1 cellular context compared by ENCODE assay signal in the genomic region with DNA sequence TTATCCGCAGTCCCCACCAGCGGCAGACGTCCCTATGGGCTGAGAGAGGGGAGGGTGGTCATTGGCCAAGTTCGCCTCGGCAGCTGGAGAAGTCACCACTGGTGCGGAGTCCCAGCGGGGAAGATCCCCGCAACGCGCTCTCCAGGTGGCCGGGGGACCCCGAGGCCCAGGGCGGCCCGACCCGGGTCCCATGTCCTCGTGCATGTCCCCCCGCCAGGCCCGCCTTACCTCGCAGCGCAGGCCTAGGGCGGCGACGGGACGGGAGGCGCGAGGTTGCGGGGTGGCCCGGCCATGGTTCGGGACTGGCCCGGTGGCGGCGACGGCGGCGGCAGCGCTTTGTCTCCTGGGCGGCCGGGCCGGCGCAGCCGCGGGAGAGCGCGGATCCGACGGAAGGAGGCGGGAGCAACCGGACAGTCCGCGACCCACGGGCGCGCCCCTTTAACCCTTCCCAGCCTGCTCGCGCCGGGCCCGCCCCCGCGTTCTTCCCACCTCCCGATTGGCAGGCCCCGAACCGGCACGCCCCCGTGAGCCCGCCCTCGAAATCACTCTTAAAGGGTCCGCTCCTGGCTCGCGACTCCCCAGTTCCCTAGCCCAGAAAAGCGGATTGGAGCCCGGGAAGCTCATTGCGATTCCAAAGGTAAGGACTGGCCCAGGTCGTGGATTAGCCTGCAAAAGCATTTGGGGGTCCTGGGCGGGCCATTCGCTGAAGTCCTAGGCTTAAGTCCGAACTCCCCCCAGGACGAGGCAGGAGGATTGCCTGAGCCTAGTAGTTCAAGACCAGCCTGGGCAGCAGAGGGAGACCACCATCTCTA.
A peak's percentile ranks its signal among the peaks of the same experiment; 100 is the strongest.
TF ChIP-seq lines count a peak whose summit lies in the region.

A gene with protein sequence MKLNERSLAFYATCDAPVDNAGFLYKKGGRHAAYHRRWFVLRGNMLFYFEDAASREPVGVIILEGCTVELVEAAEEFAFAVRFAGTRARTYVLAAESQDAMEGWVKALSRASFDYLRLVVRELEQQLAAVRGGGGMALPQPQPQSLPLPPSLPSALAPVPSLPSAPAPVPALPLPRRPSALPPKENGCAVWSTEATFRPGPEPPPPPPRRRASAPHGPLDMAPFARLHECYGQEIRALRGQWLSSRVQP (minus strand): TSS at position 412 of the 812 bp plus-strand sequence. CDS start 5,668 bp downstream, outside the sequence.

TF ChIP-seq in K562, 482 proteins besides CTCF, POLR2A, EP300 and RAD21 (continued from another document and continues in another):
- TF ChIP-seq, protein P1, sequence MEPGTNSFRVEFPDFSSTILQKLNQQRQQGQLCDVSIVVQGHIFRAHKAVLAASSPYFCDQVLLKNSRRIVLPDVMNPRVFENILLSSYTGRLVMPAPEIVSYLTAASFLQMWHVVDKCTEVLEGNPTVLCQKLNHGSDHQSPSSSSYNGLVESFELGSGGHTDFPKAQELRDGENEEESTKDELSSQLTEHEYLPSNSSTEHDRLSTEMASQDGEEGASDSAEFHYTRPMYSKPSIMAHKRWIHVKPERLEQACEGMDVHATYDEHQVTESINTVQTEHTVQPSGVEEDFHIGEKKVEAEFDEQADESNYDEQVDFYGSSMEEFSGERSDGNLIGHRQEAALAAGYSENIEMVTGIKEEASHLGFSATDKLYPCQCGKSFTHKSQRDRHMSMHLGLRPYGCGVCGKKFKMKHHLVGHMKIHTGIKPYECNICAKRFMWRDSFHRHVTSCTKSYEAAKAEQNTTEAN (CRISPR knock-in tag; IDR thresholded peaks at IDR 0.05) = no peak; the same call in 1 of the 2 replicates
- TF ChIP-seq, protein P2, sequence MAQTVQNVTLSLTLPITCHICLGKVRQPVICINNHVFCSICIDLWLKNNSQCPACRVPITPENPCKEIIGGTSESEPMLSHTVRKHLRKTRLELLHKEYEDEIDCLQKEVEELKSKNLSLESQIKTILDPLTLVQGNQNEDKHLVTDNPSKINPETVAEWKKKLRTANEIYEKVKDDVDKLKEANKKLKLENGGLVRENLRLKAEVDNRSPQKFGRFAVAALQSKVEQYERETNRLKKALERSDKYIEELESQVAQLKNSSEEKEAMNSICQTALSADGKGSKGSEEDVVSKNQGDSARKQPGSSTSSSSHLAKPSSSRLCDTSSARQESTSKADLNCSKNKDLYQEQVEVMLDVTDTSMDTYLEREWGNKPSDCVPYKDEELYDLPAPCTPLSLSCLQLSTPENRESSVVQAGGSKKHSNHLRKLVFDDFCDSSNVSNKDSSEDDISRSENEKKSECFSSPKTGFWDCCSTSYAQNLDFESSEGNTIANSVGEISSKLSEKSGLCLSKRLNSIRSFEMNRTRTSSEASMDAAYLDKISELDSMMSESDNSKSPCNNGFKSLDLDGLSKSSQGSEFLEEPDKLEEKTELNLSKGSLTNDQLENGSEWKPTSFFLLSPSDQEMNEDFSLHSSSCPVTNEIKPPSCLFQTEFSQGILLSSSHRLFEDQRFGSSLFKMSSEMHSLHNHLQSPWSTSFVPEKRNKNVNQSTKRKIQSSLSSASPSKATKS (CRISPR knock-in tag; IDR thresholded peaks at IDR 0.05) = no peak
- TF ChIP-seq ZNF184 (CRISPR knock-in tag; IDR thresholded peaks at IDR 0.05) (no peak), ZNF778 (CRISPR knock-in tag; IDR thresholded peaks at IDR 0.05) (no peak), ZKSCAN3 (CRISPR knock-in tag; IDR thresholded peaks at IDR 0.05) (no peak), POLR3A (IDR thresholded peaks at IDR 0.05; ENCODE audit: borderline replicate concordance, extremely low read depth, insufficient read depth, insufficient read length) (no peak), NFE2 (IDR thresholded peaks at IDR 0.05; ENCODE audit: low read depth) (no peak), PTRF (tag; IDR thresholded peaks at IDR 0.05) (no peak), KAT7 (CRISPR knock-in tag; IDR thresholded peaks at IDR 0.05; ENCODE audit: borderline replicate concordance) (0 out of 2 replicates have a peak, but pooled peaks have one; percentile 71), SMARCA5 (IDR thresholded peaks at IDR 0.05) (no peak), PHB2 (IDR thresholded peaks at IDR 0.05; ENCODE audit: low read depth) (no peak), MEF2D (tag; conservative IDR thresholded peaks at IDR 0.05; ENCODE audit: low read depth) (no peak), ZZZ3 (IDR thresholded peaks at IDR 0.05) (no peak), CBX1 (IDR thresholded peaks at IDR 0.05; ENCODE audit: low read depth) (no peak; the same call in 1 of the 2 replicates), ZNF274 (IDR thresholded peaks at IDR 0.05; ENCODE audit: borderline replicate concordance, low read depth, low read length) (no peak), MTF1 (CRISPR knock-in tag; IDR thresholded peaks at IDR 0.05; ENCODE audit: borderline replicate concordance) (no peak), SMAD3 (CRISPR knock-in tag; conservative IDR thresholded peaks at IDR 0.05) (no peak), NCOA6 (IDR thresholded peaks at IDR 0.05) (no peak), ZBTB8A (IDR thresholded peaks at IDR 0.05; ENCODE audit: partially characterized antibody) (no peak), ZFP36 (IDR thresholded peaks at IDR 0.05; ENCODE audit: low read depth, low read length, partially characterized antibody) (no peak), NCOA2 (IDR thresholded peaks at IDR 0.05; ENCODE audit: partially characterized antibody in 2 of 2) (no peak), CBX3 (IDR thresholded peaks at IDR 0.05; ENCODE audit: borderline replicate concordance in 1 of 2, low read length in 2 of 2) (no peak), ZNF766 (CRISPR knock-in tag; conservative IDR thresholded peaks at IDR 0.05) (no peak), ZC3H4 (CRISPR knock-in tag; IDR thresholded peaks at IDR 0.05; ENCODE audit: borderline replicate concordance) (no peak), NFYB (IDR thresholded peaks at IDR 0.05; ENCODE audit: extremely low read depth, insufficient read length) (no peak), NEUROD1 (IDR thresholded peaks at IDR 0.05; ENCODE audit: borderline replicate concordance, low read depth, low read length, partially characterized antibody) (peak; percentile 69), EGR1 (conservative IDR thresholded peaks at IDR 0.05) (peak; percentile 97), RFX1 (IDR thresholded peaks at IDR 0.05) (no peak), SNRNP70 (optimal IDR thresholded peaks at IDR 0.05; ENCODE audit: low read depth, low read length) (no peak), THRAP3 (IDR thresholded peaks at IDR 0.05; ENCODE audit: borderline replicate concordance) (no peak), ZNF696 (CRISPR knock-in tag; conservative IDR thresholded peaks at IDR 0.05) (no peak), ZFPM2 (CRISPR knock-in tag; IDR thresholded peaks at IDR 0.05) (no peak), ZFX (CRISPR knock-in tag; IDR thresholded peaks at IDR 0.05) (peak; percentile 85), GABPB2 (CRISPR knock-in tag; conservative IDR thresholded peaks at IDR 0.05) (no peak), CEBPB (tag; IDR thresholded peaks at IDR 0.05) (no peak)
- TF ChIP-seq, protein P3, sequence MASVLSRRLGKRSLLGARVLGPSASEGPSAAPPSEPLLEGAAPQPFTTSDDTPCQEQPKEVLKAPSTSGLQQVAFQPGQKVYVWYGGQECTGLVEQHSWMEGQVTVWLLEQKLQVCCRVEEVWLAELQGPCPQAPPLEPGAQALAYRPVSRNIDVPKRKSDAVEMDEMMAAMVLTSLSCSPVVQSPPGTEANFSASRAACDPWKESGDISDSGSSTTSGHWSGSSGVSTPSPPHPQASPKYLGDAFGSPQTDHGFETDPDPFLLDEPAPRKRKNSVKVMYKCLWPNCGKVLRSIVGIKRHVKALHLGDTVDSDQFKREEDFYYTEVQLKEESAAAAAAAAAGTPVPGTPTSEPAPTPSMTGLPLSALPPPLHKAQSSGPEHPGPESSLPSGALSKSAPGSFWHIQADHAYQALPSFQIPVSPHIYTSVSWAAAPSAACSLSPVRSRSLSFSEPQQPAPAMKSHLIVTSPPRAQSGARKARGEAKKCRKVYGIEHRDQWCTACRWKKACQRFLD (CRISPR knock-in tag; IDR thresholded peaks at IDR 0.05) = no peak
- TF ChIP-seq, protein P4, sequence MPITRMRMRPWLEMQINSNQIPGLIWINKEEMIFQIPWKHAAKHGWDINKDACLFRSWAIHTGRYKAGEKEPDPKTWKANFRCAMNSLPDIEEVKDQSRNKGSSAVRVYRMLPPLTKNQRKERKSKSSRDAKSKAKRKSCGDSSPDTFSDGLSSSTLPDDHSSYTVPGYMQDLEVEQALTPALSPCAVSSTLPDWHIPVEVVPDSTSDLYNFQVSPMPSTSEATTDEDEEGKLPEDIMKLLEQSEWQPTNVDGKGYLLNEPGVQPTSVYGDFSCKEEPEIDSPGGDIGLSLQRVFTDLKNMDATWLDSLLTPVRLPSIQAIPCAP (CRISPR knock-in tag; IDR thresholded peaks at IDR 0.05; ENCODE audit: borderline replicate concordance) = no peak
- TF ChIP-seq, protein P5, sequence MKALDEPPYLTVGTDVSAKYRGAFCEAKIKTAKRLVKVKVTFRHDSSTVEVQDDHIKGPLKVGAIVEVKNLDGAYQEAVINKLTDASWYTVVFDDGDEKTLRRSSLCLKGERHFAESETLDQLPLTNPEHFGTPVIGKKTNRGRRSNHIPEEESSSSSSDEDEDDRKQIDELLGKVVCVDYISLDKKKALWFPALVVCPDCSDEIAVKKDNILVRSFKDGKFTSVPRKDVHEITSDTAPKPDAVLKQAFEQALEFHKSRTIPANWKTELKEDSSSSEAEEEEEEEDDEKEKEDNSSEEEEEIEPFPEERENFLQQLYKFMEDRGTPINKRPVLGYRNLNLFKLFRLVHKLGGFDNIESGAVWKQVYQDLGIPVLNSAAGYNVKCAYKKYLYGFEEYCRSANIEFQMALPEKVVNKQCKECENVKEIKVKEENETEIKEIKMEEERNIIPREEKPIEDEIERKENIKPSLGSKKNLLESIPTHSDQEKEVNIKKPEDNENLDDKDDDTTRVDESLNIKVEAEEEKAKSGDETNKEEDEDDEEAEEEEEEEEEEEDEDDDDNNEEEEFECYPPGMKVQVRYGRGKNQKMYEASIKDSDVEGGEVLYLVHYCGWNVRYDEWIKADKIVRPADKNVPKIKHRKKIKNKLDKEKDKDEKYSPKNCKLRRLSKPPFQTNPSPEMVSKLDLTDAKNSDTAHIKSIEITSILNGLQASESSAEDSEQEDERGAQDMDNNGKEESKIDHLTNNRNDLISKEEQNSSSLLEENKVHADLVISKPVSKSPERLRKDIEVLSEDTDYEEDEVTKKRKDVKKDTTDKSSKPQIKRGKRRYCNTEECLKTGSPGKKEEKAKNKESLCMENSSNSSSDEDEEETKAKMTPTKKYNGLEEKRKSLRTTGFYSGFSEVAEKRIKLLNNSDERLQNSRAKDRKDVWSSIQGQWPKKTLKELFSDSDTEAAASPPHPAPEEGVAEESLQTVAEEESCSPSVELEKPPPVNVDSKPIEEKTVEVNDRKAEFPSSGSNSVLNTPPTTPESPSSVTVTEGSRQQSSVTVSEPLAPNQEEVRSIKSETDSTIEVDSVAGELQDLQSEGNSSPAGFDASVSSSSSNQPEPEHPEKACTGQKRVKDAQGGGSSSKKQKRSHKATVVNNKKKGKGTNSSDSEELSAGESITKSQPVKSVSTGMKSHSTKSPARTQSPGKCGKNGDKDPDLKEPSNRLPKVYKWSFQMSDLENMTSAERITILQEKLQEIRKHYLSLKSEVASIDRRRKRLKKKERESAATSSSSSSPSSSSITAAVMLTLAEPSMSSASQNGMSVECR (CRISPR knock-in tag; IDR thresholded peaks at IDR 0.05) = peak; percentile 92
- TF ChIP-seq, protein P6, sequence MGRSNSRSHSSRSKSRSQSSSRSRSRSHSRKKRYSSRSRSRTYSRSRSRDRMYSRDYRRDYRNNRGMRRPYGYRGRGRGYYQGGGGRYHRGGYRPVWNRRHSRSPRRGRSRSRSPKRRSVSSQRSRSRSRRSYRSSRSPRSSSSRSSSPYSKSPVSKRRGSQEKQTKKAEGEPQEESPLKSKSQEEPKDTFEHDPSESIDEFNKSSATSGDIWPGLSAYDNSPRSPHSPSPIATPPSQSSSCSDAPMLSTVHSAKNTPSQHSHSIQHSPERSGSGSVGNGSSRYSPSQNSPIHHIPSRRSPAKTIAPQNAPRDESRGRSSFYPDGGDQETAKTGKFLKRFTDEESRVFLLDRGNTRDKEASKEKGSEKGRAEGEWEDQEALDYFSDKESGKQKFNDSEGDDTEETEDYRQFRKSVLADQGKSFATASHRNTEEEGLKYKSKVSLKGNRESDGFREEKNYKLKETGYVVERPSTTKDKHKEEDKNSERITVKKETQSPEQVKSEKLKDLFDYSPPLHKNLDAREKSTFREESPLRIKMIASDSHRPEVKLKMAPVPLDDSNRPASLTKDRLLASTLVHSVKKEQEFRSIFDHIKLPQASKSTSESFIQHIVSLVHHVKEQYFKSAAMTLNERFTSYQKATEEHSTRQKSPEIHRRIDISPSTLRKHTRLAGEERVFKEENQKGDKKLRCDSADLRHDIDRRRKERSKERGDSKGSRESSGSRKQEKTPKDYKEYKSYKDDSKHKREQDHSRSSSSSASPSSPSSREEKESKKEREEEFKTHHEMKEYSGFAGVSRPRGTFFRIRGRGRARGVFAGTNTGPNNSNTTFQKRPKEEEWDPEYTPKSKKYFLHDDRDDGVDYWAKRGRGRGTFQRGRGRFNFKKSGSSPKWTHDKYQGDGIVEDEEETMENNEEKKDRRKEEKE (IDR thresholded peaks at IDR 0.05; ENCODE audit: borderline replicate concordance in 1 of 2, control insufficient read depth in 1 of 2, low read depth in 2 of 2, low read length in 1 of 2) = no peak
- TF ChIP-seq, protein P7, sequence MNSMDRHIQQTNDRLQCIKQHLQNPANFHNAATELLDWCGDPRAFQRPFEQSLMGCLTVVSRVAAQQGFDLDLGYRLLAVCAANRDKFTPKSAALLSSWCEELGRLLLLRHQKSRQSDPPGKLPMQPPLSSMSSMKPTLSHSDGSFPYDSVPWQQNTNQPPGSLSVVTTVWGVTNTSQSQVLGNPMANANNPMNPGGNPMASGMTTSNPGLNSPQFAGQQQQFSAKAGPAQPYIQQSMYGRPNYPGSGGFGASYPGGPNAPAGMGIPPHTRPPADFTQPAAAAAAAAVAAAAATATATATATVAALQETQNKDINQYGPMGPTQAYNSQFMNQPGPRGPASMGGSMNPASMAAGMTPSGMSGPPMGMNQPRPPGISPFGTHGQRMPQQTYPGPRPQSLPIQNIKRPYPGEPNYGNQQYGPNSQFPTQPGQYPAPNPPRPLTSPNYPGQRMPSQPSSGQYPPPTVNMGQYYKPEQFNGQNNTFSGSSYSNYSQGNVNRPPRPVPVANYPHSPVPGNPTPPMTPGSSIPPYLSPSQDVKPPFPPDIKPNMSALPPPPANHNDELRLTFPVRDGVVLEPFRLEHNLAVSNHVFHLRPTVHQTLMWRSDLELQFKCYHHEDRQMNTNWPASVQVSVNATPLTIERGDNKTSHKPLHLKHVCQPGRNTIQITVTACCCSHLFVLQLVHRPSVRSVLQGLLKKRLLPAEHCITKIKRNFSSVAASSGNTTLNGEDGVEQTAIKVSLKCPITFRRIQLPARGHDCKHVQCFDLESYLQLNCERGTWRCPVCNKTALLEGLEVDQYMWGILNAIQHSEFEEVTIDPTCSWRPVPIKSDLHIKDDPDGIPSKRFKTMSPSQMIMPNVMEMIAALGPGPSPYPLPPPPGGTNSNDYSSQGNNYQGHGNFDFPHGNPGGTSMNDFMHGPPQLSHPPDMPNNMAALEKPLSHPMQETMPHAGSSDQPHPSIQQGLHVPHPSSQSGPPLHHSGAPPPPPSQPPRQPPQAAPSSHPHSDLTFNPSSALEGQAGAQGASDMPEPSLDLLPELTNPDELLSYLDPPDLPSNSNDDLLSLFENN (IDR thresholded peaks at IDR 0.05; ENCODE audit: low read depth in 2 of 2, low read length in 2 of 2) = no peak
- TF ChIP-seq, protein P8, sequence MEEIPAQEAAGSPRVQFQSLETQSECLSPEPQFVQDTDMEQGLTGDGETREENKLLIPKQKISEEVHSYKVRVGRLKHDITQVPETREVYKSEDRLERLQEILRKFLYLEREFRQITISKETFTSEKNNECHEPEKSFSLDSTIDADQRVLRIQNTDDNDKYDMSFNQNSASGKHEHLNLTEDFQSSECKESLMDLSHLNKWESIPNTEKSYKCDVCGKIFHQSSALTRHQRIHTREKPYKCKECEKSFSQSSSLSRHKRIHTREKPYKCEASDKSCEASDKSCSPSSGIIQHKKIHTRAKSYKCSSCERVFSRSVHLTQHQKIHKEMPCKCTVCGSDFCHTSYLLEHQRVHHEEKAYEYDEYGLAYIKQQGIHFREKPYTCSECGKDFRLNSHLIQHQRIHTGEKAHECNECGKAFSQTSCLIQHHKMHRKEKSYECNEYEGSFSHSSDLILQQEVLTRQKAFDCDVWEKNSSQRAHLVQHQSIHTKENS (CRISPR knock-in tag; IDR thresholded peaks at IDR 0.05) = no peak
